In the genomic region with DNA sequence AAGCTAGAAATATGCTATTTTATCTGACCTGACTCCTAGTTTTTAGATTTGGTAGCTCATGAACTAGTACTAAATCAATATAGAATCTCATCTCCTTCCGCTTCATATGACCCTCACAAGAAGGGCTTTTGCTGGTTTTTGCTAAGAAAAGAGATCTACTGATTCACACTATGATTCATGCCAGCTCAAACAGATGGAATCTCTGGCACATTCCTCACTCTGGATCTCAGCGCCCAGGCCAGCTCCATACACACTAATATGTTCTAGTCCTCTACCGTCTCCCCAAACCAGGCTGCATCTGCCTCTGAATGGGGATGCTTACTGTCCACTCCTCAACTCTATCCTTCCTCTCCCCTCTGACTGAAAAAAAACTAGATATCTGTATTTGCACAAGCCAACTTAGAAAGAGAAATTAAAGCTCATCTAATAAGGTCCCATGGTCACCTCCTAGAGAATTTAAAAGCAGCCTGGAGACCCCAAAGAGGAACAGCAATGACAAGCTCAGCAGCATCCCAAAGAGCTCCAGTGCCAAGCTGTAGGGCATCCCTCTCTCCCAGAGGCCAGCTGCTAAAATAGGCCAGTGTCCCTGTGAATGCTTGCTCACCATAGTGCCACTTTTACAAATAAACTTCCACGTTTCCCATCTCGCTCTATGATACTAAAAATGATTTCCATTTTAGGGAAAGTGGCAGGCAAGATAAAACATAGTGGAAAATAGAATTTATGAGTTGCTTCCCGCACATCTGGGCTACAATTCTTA, we compare ENCODE assay signal across 11 cellular contexts.
DNase-seq lines count a peak whose midpoint lies in the region; ATAC-seq lines count a peak whose summit lies in the region.
"Had no signal": no experiment of that assay in that cellular context is flagged by ENCODE, and none has a peak within 500 bp of the region (broad histone marks: within the 10 kb centered on the region; RNA-seq: fewer than 3 reads in every experiment).

No MANE protein-coding gene starts in this region.

- H3K4me3 Mint-ChIP-seq in activated naive CD4-positive, alpha-beta T cell treated with anti-CD3 and anti-CD28 coated beads, Interleukin-2, amount 10 ng/mL, durations not matched to agents 7 days and 5 days, result no peak overlapping the region
- H3K4me3 Mint-ChIP-seq: WTC11 had no signal

- no peaks in the 10 kb centered on the region for H3K4me1 Mint-ChIP-seq in activated naive CD4-positive, alpha-beta T cell treated with anti-CD3 and anti-CD28 coated beads, Interleukin-2, amount 10 ng/mL, durations not matched to agents 7 days and 5 days

- no peaks in the 10 kb centered on the region for H3K79me2 ChIP-seq in mesendoderm (ENCODE audit: control insufficient read depth, insufficient read depth, low read length)

- no peak overlapping the region for H2AK5ac ChIP-seq in mesendoderm (ENCODE audit: low read length)

- H3K9me3 Mint-ChIP-seq in activated naive CD4-positive, alpha-beta T cell treated with anti-CD3 and anti-CD28 coated beads, Interleukin-2, amount 10 ng/mL, durations not matched to agents 7 days and 5 days, result no peaks in the 10 kb centered on the region
- H3K9me3 Mint-ChIP-seq: WTC11 had no signal

- no peak overlapping the region for H3K27ac Mint-ChIP-seq in activated naive CD4-positive, alpha-beta T cell treated with anti-CD3 and anti-CD28 coated beads, Interleukin-2, amount 10 ng/mL, durations not matched to agents 7 days and 5 days
- H3K27ac Mint-ChIP-seq: WTC11 had no signal

- H2BK5ac ChIP-seq in mesendoderm (ENCODE audit: low read length), result no peak overlapping the region

- no peak overlapping the region for H3K9ac ChIP-seq in mesendoderm (ENCODE audit: low read length)

- CTCF ChIA-PET in activated naive CD4-positive, alpha-beta T cell treated with anti-CD3 and anti-CD28 coated beads, Interleukin-2, amount 10 ng/mL, durations not matched to agents 7 days and 5 days (lab: Charles Lee), result no interaction called here

- H4K8ac ChIP-seq in mesendoderm (ENCODE audit: low read depth, low read length), result no peak overlapping the region

- peaks cover 5% of the 10 kb centered on the region for H3K27me3 Mint-ChIP-seq in activated naive CD4-positive, alpha-beta T cell treated with anti-CD3 and anti-CD28 coated beads, Interleukin-2, amount 10 ng/mL, durations not matched to agents 7 days and 5 days

- H3K4ac ChIP-seq in mesendoderm (ENCODE audit: low read depth, low read length), result no peak overlapping the region

- no peak overlapping the region for H3K23ac ChIP-seq in mesendoderm (ENCODE audit: low read length)

- no peaks in the 10 kb centered on the region for H3K4me1 ChIP-seq in mesendoderm (ENCODE audit: control insufficient read depth, low read depth, low read length)

- no peak overlapping the region for H3K18ac ChIP-seq in mesendoderm (ENCODE audit: low read length)

- no peaks in the 10 kb centered on the region for H3K27me3 ChIP-seq in mesendoderm (ENCODE audit: insufficient read depth, low read length, poor library complexity)

- no peak overlapping the region for H4K5ac ChIP-seq in mesendoderm (ENCODE audit: low read length)

- no peak overlapping the region for H3K27ac ChIP-seq in mesendoderm (ENCODE audit: low read depth, low read length)

- no peak for ATAC-seq in HG02884 (IDR thresholded peaks at IDR 0.05; ENCODE audit: unreplicated experiment)
- ATAC-seq: WTC11 had no signal

- H3K4me2 ChIP-seq in mesendoderm (ENCODE audit: low read length), result no peak overlapping the region

- H2BK15ac ChIP-seq in mesendoderm (replicated peaks; ENCODE audit: low read depth), result no peak overlapping the region

- DNase-seq in AG08396 (ENCODE audit: low spot score) (peak; percentile 85), NCI-H446 (lab: John Stamatoyannopoulos, UW) (peak; percentile 63 to 92), dermis blood vessel endothelial cell (peak; percentile 81), mesendoderm (peak; percentile 53), iPS-NIHi7 (ENCODE audit: extremely low spot score) (no peak), NCI-H510A treated with DMSO at 0.1 percent for 48 hours (lab: John Stamatoyannopoulos, UW) (no peak)
- no peak for DNase-seq in activated naive CD4-positive, alpha-beta T cell treated with anti-CD3 and anti-CD28 coated beads, Interleukin-2, amount 10 ng/mL, durations not matched to agents 7 days and 5 days
- DNase-seq: NCI-H510A; stimulated activated CD4-positive, alpha-beta T cell treated with anti-CD3 and anti-CD28 coated beads, Interleukin-4, amount 100 ng/mL, for 24 hours had no signal

- no peak overlapping the region for H2BK120ac ChIP-seq in mesendoderm (ENCODE audit: low read depth, low read length)

- H3K36me3 Mint-ChIP-seq in activated naive CD4-positive, alpha-beta T cell treated with anti-CD3 and anti-CD28 coated beads, Interleukin-2, amount 10 ng/mL, durations not matched to agents 7 days and 5 days, result no peaks in the 10 kb centered on the region
- H3K36me3 Mint-ChIP-seq: WTC11 had no signal

- H3K79me1 ChIP-seq in mesendoderm (ENCODE audit: low read length), result no peaks in the 10 kb centered on the region

- no CpG with 5 or more reads among the region's 6 CpGs for WGBS in mesendoderm (ENCODE audit: extremely low coverage, insufficient coverage, low lambda C conversion rate)

- H3K56ac ChIP-seq in mesendoderm (ENCODE audit: low read length), result no peak overlapping the region

- H3K4me3 ChIP-seq in mesendoderm (ENCODE audit: low read length), result no peak overlapping the region

- H3K36me3 ChIP-seq in mesendoderm (ENCODE audit: control insufficient read depth, insufficient read depth, low read length), result no peaks in the 10 kb centered on the region

Comparison
In these comparisons a context has a peak if more than half of its experiments do, and no peak if none do; other contexts are left out.
1. DNase-seq: peak in AG08396 (single experiment), NCI-H446 (2 of 2), dermis blood vessel endothelial cell (single experiment) and mesendoderm (single experiment); none in iPS-NIHi7 (single experiment), NCI-H510A treated with DMSO at 0.1 percent for 48 hours (single experiment) and activated naive CD4-positive, alpha-beta T cell treated with anti-CD3 and anti-CD28 coated beads, Interleukin-2, amount 10 ng/mL, durations not matched to agents 7 days and 5 days (single experiment).